22 cellular contexts compared by ENCODE assay signal in the genomic region with DNA sequence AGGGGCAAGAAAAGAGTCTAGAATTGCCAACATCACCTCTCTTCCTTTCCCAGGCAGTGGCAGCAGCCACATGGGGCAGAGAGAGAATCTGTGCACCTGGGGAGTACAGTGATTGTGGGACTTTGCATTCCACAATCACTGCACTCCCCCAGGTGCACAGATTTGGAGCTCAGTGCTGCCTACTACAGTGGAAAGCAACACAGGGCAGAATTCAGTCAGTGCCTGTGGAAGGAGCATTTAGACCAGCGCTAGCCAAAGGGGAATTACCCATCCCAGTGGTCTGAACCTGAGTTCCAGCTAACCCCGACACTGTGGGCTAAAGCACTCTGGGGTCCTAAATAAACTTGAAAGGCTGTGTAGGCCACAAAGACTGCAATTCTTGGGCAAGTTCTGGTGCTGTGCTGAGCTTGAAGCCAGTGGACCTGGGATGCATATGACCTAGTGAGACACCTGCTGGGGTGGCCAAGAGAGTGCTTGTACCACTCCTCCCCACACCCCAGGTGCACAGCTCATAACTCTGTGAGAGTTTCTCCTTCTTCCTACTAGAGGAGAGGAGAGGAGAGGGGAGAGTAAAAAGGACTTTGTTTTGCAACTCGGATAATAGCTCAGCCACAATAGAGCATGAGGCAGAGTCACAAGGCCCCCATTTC. TPM values are rescaled to one million over a fixed set of nuclear protein-coding genes. Genes with fewer than 3 reads are reported as not detected.
DNase-seq lines count a peak whose midpoint lies in the region; ATAC-seq, FAIRE-seq and TF ChIP-seq lines count a peak whose summit lies in the region.
"Had no signal": no experiment of that assay in that cellular context is flagged by ENCODE, and none has a peak within 500 bp of the region (broad histone marks: within the 10 kb centered on the region; RNA-seq: fewer than 3 reads in every experiment).

No MANE protein-coding gene starts in this region.

- H3K9me3 ChIP-seq in K562 (replicated peaks; ENCODE audit: control insufficient read depth, insufficient read depth, low read depth, low read length) (no peaks in the 10 kb centered on the region), right lobe of liver (no peaks in the 10 kb centered on the region)
- H3K9me3 ChIP-seq: prostate gland, thyroid gland had no signal

- POLR2A ChIA-PET in K562 (lab: Yijun Ruan, JAX): no interaction called here

- CTCF ChIA-PET in K562 (lab: Yijun Ruan, JAX; ENCODE audit: low intra/inter-chr PET ratio): no interaction called here

- TF ChIP-seq POLR2A in K562 (conservative IDR thresholded peaks at IDR 0.05): no peak
- no peak for TF ChIP-seq POLR2A in right lobe of liver (IDR thresholded peaks at IDR 0.05)

- no peaks in the 10 kb centered on the region for H3K9me1 ChIP-seq in K562 (ENCODE audit: control insufficient read depth, insufficient read depth, low read length)

- DNase-seq in K562 (ENCODE audit: extremely low read depth in 1 of 4, low spot score in 3 of 4) (no peak), right lobe of liver (no peak), midbrain (lab: John Stamatoyannopoulos, UW) (no peak), medulla oblongata (ENCODE audit: extremely low spot score) (no peak)
- DNase-seq: activated CD4-positive, alpha-beta T cell treated with anti-CD3 and anti-CD28 coated beads for 48 hours; activated naive CD4-positive, alpha-beta T cell; AML-193; GF-D8; mammary epithelial cell; NCI-H2107; nephron progenitor cell; thyroid gland had no signal

- TF ChIP-seq CTCF in GM12873 (IDR thresholded peaks at IDR 0.05; ENCODE audit: insufficient read depth, low read depth, low read length, missing control alignments) (peak; percentile 27), KMS-11 (conservative IDR thresholded peaks at IDR 0.05; ENCODE audit: low read depth, low read length) (peak; percentile 93), K562 (IDR thresholded peaks at IDR 0.05 in 2 of 3, conservative IDR thresholded peaks at IDR 0.05 in 1 of 3; ENCODE audit: insufficient read depth in 2 of 3, low read depth in 1 of 3, low read length in 3 of 3) (peak in 2 of 3 experiments; percentile 24 to 25; a peak in 1 of 6 replicates), right lobe of liver (IDR thresholded peaks at IDR 0.05) (peak in 2 of 4 donors; percentile 8 to 11)

- TF ChIP-seq RAD21 in K562 (CRISPR knock-in tag; conservative IDR thresholded peaks at IDR 0.05 in 1 of 2, IDR thresholded peaks at IDR 0.05 in 1 of 2): no peak

- BruUV-seq in K562 (replicated peaks; lab: Mats Ljungman, UMichigan): no TSS peak

- in situ Hi-C loops in K562 (cut with MboI): no loop called here

- H3K9ac ChIP-seq in KMS-11 (no peak overlapping the region), K562 (ENCODE audit: insufficient read depth in 1 of 2, low read depth in 2 of 2, low read length in 2 of 2) (no peak overlapping the region)

- H3K27me3 ChIP-seq in KMS-11 (ENCODE audit: insufficient read depth, low read depth): no peaks in the 10 kb centered on the region
- H3K27me3 ChIP-seq in K562 (ENCODE audit: control insufficient read depth in 2 of 2, insufficient read depth in 2 of 2, low read length in 2 of 2): peaks cover 0 to 4% of the 10 kb centered on the region in 2 experiments; a peak in 1 of 5 replicates
- H3K27me3 ChIP-seq in right lobe of liver: no peaks in the 10 kb centered on the region
- H3K27me3 ChIP-seq: thyroid gland had no signal

- H3K36me3 ChIP-seq in KMS-11 (ENCODE audit: insufficient read depth) (no peaks in the 10 kb centered on the region), K562 (ENCODE audit: control insufficient read depth, insufficient read depth, low read length) (no peaks in the 10 kb centered on the region), right lobe of liver (no peaks in the 10 kb centered on the region)
- H3K36me3 ChIP-seq: prostate gland, thyroid gland had no signal

- intact Hi-C loops in K562 (cut with micrococcal nuclease) (no loop called here), right lobe of liver (cut with DNase I) (no loop called here)

- FAIRE-seq in K562 (lab: Jason Lieb, UNC): no peak
- FAIRE-seq: astrocyte, colon, frontal cortex, HTR-8/SVneo had no signal

- H3K4me1 ChIP-seq in KMS-11 (ENCODE audit: low read depth, poor library complexity, severe bottlenecking): peaks cover 19% of the 10 kb centered on the region
- H3K4me1 ChIP-seq in K562 (replicated peaks in 1 of 2; ENCODE audit: control insufficient read depth in 2 of 2, insufficient read depth in 2 of 2, low read length in 2 of 2): no peaks in the 10 kb centered on the region
- H3K4me1 ChIP-seq in right lobe of liver: no peaks in the 10 kb centered on the region
- H3K4me1 ChIP-seq: prostate gland, thyroid gland had no signal

- H2AFZ ChIP-seq in KMS-11 (ENCODE audit: low read depth) (peak overlapping the region; percentile 35), K562 (ENCODE audit: low read depth, low read length) (no peak overlapping the region)

- ATAC-seq in K562: peak; percentile 78
- ATAC-seq in right lobe of liver: peak; percentile 19 to 41 (median 26)
- ATAC-seq in HG03520 (IDR thresholded peaks at IDR 0.05; ENCODE audit: unreplicated experiment): no peak
- no peak for ATAC-seq in GM21447 (IDR thresholded peaks at IDR 0.05; ENCODE audit: unreplicated experiment)
- ATAC-seq: stimulated activated effector memory CD8-positive, alpha-beta T cell treated with anti-CD3 and anti-CD28 coated beads, Interleukin-12 subunit alpha, Interleukin-12 subunit beta, amount 100 ng/mL, for 72 hours had no signal

- H3K4me3 ChIP-seq in KMS-11 (IDR thresholded peaks at IDR 0.05; ENCODE audit: insufficient read depth, low read depth, low read length) (no peak overlapping the region), K562 (no peak overlapping the region), right lobe of liver (no peak overlapping the region)
- H3K4me3 ChIP-seq: prostate gland, thyroid gland had no signal

- H3K4me2 ChIP-seq in KMS-11 (peak overlapping the region; percentile 14; the same call in 1 of the 2 replicates), K562 (ENCODE audit: insufficient read depth, low read length) (no peak overlapping the region)

- no peaks in the 10 kb centered on the region for H4K20me1 ChIP-seq in KMS-11 (ENCODE audit: insufficient read depth)
- no peaks in the 10 kb centered on the region for H4K20me1 ChIP-seq in K562 (replicated peaks; ENCODE audit: control insufficient read depth, insufficient read depth, low read length)

- 7% methylated on average over 3 of the region's 3 CpGs for WGBS in K562 (ENCODE audit: insufficient coverage, low coverage, missing lambda C conversion rate)
- WGBS in right lobe of liver (ENCODE audit: insufficient coverage, low coverage, low lambda C conversion rate, missing lambda C conversion rate): 100% methylated on average over 1 of the region's 3 CpGs

- no peak for TF ChIP-seq EP300 in K562 (IDR thresholded peaks at IDR 0.05; ENCODE audit: low read length)

- no peaks in the 10 kb centered on the region for H3K79me2 ChIP-seq in KMS-11 (ENCODE audit: insufficient read depth, low read depth)
- H3K79me2 ChIP-seq in K562 (ENCODE audit: control insufficient read depth, insufficient read depth, low read length): no peaks in the 10 kb centered on the region

- peak overlapping the region; percentile 1; the same call in 1 of the 2 replicates for H3K27ac ChIP-seq in KMS-11
- H3K27ac ChIP-seq in K562 (ENCODE audit: extremely low read depth, low read depth, low read length): no peak overlapping the region
- no peak overlapping the region for H3K27ac ChIP-seq in right lobe of liver
- H3K27ac ChIP-seq: prostate gland, thyroid gland had no signal

TF ChIP-seq in K562, 482 proteins besides CTCF, POLR2A, EP300 and RAD21 (continues in another document):
- TF ChIP-seq HDAC2 (IDR thresholded peaks at IDR 0.05) (peak; percentile 99), ZNF143 (CRISPR knock-in tag; IDR thresholded peaks at IDR 0.05) (no peak), RCOR1 (IDR thresholded peaks at IDR 0.05; ENCODE audit: borderline replicate concordance in 1 of 2, low read depth in 2 of 2, low read length in 2 of 2) (peak; percentile 99 to 100), CBFA2T3 (IDR thresholded peaks at IDR 0.05) (0 out of 2 replicates have a peak, but pooled peaks have one; percentile 28), SIN3A (IDR thresholded peaks at IDR 0.05; ENCODE audit: borderline replicate concordance in 2 of 2, control insufficient read depth in 1 of 2, low read depth in 2 of 2, low read length in 2 of 2) (0 out of 4 replicates have a peak, but pooled peaks of 1 of the 2 experiments have one; percentile 12), TEAD4 (IDR thresholded peaks at IDR 0.05; ENCODE audit: low read length) (peak; percentile 52; the same call in 1 of the 2 replicates), TEAD4 (CRISPR knock-in tag; IDR thresholded peaks at IDR 0.05; ENCODE audit: borderline replicate concordance) (no peak), HDAC1 (IDR thresholded peaks at IDR 0.05) (peak; percentile 13 to 98; a peak in 2 of 4 replicates)
- TF ChIP-seq, protein P1, sequence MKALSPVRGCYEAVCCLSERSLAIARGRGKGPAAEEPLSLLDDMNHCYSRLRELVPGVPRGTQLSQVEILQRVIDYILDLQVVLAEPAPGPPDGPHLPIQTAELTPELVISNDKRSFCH (CRISPR knock-in tag; IDR thresholded peaks at IDR 0.05): no peak
- TF ChIP-seq, protein P1 (tag; IDR thresholded peaks at IDR 0.05): 0 out of 2 replicates have a peak, but pooled peaks have one; percentile 30

RNA-seq across cellular contexts. Expression of a gene that starts 50.3 kb away (rescaled TPM):
- 0.07 TPM in 1 of 2 replicates, not detected in the other for total RNA-seq in K562 (2011; cell fraction: chromatin; rRNA removed; ENCODE audit: low replicate concordance)
- under 0.01 TPM in 1 of 2 replicates, not detected in the other for total RNA-seq in K562 (2011; cell fraction: nucleolus; rRNA removed)
- 0.15 TPM in 1 of 2 replicates, not detected in the other for total RNA-seq in K562 (2011; cell fraction: nucleoplasm; rRNA removed)
- total RNA-seq in K562 (2014; rRNA removed) (not detected in 2 replicates), K562 (2014; rRNA removed; fragmentation: Illumina TruSeq; extraction: Trizol) (0.04 TPM in 1 of 2 replicates, not detected in the other), K562 (2015; rRNA removed; fragmentation: Illumina TruSeq; extraction: Trizol) (0.04 TPM in 1 of 2 replicates, not detected in the other), K562 (2021) (not detected in 2 replicates), right lobe of liver (under 1 TPM in 1 of 6 experiments, not detected in 5; 0.14 TPM)
- polyA plus RNA-seq in K562 (2011; rRNA removed) (0.01 TPM in 1 of 2 replicates, not detected in the other), K562 (2014; fragmentation: Illumina TruSeq; extraction: Trizol) (not detected in 2 replicates), K562 (2014; fragmentation: Nextera tagmentation; extraction: Ambion mirVana) (not detected), K562 (2014; rRNA removed) (0.01 TPM in 1 of 2 replicates, not detected in the other)
- 0.01 TPM in 1 of 2 replicates, not detected in the other for polyA plus RNA-seq in K562 (2011; cell fraction: cytosol; rRNA removed)
- polyA plus RNA-seq in K562 (2011; cell fraction: nucleus; rRNA removed): 0.01 TPM in 1 of 2 replicates, not detected in the other
- polyA plus RNA-seq in K562 (2012): 0.03 TPM in 1 of 2 replicates, not detected in the other
- polyA minus RNA-seq in K562 (2011; rRNA and poly(A)+ RNA removed): 0.03 and 0.07 TPM in 2 replicates
- not detected in 2 replicates for polyA minus RNA-seq in K562 (2011; cell fraction: cytosol; rRNA and poly(A)+ RNA removed)
- not detected in 2 replicates for polyA minus RNA-seq in K562 (2011; cell fraction: nucleus; rRNA and poly(A)+ RNA removed)
- total RNA-seq: astrocyte had no signal
- polyA plus RNA-seq: mammary epithelial cell had no signal

Comparison
In these comparisons a context has a peak if more than half of its experiments do, and no peak if none do; other contexts are left out.
1. ATAC-seq: peak in K562 (single experiment) and right lobe of liver (4 of 4); none in HG03520 (single experiment) and GM21447 (single experiment).